1 cellular context compared by ENCODE assay signal in the genomic region with DNA sequence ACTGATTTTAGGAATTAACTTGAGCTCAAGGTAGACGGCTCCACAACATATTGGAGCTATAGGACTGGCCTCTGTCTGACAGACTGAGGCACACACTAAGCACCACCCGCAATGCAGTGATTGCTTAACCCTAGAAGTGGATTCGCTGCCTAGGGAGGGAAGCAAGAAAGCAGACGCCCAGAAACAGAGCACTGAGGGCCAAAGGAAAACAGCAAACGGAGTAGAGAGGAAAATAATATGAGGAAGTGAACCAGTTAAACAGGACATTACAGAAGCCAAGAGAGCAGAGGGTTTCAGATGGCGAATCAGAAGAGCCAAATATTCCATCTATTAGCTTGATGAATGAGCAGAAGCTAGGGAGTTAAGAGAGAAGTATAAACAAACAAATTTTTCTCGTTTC.
TF ChIP-seq lines count a peak whose summit lies in the region.

No MANE protein-coding gene starts in this region.

TF ChIP-seq in WTC11, 78 proteins besides CTCF, POLR2A, EP300 and RAD21 (continued from another document):
- TF ChIP-seq ZBTB21 (CRISPR knock-in tag; IDR thresholded peaks at IDR 0.05; ENCODE audit: borderline replicate concordance) (no peak), CDX4 (CRISPR knock-in tag; IDR thresholded peaks at IDR 0.05; ENCODE audit: borderline replicate concordance) (no peak), GABPB1 (CRISPR knock-in tag; IDR thresholded peaks at IDR 0.05) (no peak), ZNF138 (CRISPR knock-in tag; conservative IDR thresholded peaks at IDR 0.05) (no peak)
- TF ChIP-seq, protein P1, sequence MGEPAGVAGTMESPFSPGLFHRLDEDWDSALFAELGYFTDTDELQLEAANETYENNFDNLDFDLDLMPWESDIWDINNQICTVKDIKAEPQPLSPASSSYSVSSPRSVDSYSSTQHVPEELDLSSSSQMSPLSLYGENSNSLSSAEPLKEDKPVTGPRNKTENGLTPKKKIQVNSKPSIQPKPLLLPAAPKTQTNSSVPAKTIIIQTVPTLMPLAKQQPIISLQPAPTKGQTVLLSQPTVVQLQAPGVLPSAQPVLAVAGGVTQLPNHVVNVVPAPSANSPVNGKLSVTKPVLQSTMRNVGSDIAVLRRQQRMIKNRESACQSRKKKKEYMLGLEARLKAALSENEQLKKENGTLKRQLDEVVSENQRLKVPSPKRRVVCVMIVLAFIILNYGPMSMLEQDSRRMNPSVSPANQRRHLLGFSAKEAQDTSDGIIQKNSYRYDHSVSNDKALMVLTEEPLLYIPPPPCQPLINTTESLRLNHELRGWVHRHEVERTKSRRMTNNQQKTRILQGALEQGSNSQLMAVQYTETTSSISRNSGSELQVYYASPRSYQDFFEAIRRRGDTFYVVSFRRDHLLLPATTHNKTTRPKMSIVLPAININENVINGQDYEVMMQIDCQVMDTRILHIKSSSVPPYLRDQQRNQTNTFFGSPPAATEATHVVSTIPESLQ (CRISPR knock-in tag; IDR thresholded peaks at IDR 0.05): no peak
- TF ChIP-seq, protein P2, sequence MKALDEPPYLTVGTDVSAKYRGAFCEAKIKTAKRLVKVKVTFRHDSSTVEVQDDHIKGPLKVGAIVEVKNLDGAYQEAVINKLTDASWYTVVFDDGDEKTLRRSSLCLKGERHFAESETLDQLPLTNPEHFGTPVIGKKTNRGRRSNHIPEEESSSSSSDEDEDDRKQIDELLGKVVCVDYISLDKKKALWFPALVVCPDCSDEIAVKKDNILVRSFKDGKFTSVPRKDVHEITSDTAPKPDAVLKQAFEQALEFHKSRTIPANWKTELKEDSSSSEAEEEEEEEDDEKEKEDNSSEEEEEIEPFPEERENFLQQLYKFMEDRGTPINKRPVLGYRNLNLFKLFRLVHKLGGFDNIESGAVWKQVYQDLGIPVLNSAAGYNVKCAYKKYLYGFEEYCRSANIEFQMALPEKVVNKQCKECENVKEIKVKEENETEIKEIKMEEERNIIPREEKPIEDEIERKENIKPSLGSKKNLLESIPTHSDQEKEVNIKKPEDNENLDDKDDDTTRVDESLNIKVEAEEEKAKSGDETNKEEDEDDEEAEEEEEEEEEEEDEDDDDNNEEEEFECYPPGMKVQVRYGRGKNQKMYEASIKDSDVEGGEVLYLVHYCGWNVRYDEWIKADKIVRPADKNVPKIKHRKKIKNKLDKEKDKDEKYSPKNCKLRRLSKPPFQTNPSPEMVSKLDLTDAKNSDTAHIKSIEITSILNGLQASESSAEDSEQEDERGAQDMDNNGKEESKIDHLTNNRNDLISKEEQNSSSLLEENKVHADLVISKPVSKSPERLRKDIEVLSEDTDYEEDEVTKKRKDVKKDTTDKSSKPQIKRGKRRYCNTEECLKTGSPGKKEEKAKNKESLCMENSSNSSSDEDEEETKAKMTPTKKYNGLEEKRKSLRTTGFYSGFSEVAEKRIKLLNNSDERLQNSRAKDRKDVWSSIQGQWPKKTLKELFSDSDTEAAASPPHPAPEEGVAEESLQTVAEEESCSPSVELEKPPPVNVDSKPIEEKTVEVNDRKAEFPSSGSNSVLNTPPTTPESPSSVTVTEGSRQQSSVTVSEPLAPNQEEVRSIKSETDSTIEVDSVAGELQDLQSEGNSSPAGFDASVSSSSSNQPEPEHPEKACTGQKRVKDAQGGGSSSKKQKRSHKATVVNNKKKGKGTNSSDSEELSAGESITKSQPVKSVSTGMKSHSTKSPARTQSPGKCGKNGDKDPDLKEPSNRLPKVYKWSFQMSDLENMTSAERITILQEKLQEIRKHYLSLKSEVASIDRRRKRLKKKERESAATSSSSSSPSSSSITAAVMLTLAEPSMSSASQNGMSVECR (CRISPR knock-in tag; IDR thresholded peaks at IDR 0.05; ENCODE audit: borderline replicate concordance): no peak
